In genomic region chr5:179679014-179679674, GRCh38 we compare ENCODE assay signal across 8 cellular contexts. TPM values are rescaled to one million over a fixed set of nuclear protein-coding genes. Genes with fewer than 3 reads are reported as not detected.
DNase-seq lines count a peak whose midpoint lies in the region; ATAC-seq and TF ChIP-seq lines count a peak whose summit lies in the region.

No MANE protein-coding gene starts in this region.

- peak overlapping the region; percentile 74 for H3K4me3 ChIP-seq in fibroblast of villous mesenchyme (ENCODE audit: low read depth, low read length)

- intact Hi-C loops in activated T-helper 2 cell treated with anti-CD3 and anti-CD28 coated beads, Interferon-gamma antibody, Interleukin-2, Interleukin-4, amounts not matched to agents 10 μg/mL and 5 μg/mL and 100 μg/mL, durations not matched to agents 14 hours and 24 hours and 36 hours (cut with micrococcal nuclease) = loop anchor here (10.0 kb wide), 1 partner anchor 226 kb away; the partner anchor contains the start of gene TBC1D9B

- H3K36me3 Mint-ChIP-seq in activated T-helper 2 cell treated with anti-CD3 and anti-CD28 coated beads, Interferon-gamma antibody, Interleukin-2, Interleukin-4, amounts not matched to agents 10 μg/mL and 5 μg/mL and 100 μg/mL, durations not matched to agents 14 hours and 24 hours and 36 hours (ENCODE audit: low read depth) = peaks cover 45% of the 10 kb centered on the region
- peaks cover 11% of the 10 kb centered on the region for H3K36me3 Mint-ChIP-seq in neural crest cell (ENCODE audit: low read depth)

- peak; percentile 38 for ATAC-seq in HG02759 (IDR thresholded peaks at IDR 0.05; ENCODE audit: unreplicated experiment)

- H3K4me1 Mint-ChIP-seq in activated T-helper 2 cell treated with anti-CD3 and anti-CD28 coated beads, Interferon-gamma antibody, Interleukin-2, Interleukin-4, amounts not matched to agents 10 μg/mL and 5 μg/mL and 100 μg/mL, durations not matched to agents 14 hours and 24 hours and 36 hours (ENCODE audit: low read depth) = peaks cover 27% of the 10 kb centered on the region
- peaks cover 28% of the 10 kb centered on the region for H3K4me1 Mint-ChIP-seq in neural crest cell

- H3K4me3 Mint-ChIP-seq in activated T-helper 2 cell treated with anti-CD3 and anti-CD28 coated beads, Interferon-gamma antibody, Interleukin-2, Interleukin-4, amounts not matched to agents 10 μg/mL and 5 μg/mL and 100 μg/mL, durations not matched to agents 14 hours and 24 hours and 36 hours (ENCODE audit: low read depth) = peak overlapping the region; percentile 96
- peak overlapping the region; percentile 98 for H3K4me3 Mint-ChIP-seq in neural crest cell

- H3K9me3 Mint-ChIP-seq in activated T-helper 2 cell treated with anti-CD3 and anti-CD28 coated beads, Interferon-gamma antibody, Interleukin-2, Interleukin-4, amounts not matched to agents 10 μg/mL and 5 μg/mL and 100 μg/mL, durations not matched to agents 14 hours and 24 hours and 36 hours = no peaks in the 10 kb centered on the region
- peaks cover 7% of the 10 kb centered on the region for H3K9me3 Mint-ChIP-seq in neural crest cell

- no peaks in the 10 kb centered on the region for H3K27me3 Mint-ChIP-seq in activated T-helper 2 cell treated with anti-CD3 and anti-CD28 coated beads, Interferon-gamma antibody, Interleukin-2, Interleukin-4, amounts not matched to agents 10 μg/mL and 5 μg/mL and 100 μg/mL, durations not matched to agents 14 hours and 24 hours and 36 hours (ENCODE audit: low read depth)
- no peaks in the 10 kb centered on the region for H3K27me3 Mint-ChIP-seq in neural crest cell (ENCODE audit: low read depth)

- peak overlapping the region; percentile 92 for H3K27ac ChIP-seq in substantia nigra (ENCODE audit: low read depth, low read length, poor library complexity, severe bottlenecking)

- H3K27ac Mint-ChIP-seq in activated T-helper 2 cell treated with anti-CD3 and anti-CD28 coated beads, Interferon-gamma antibody, Interleukin-2, Interleukin-4, amounts not matched to agents 10 μg/mL and 5 μg/mL and 100 μg/mL, durations not matched to agents 14 hours and 24 hours and 36 hours = peak overlapping the region; percentile 96
- peak overlapping the region; percentile 92 for H3K27ac Mint-ChIP-seq in neural crest cell (ENCODE audit: unreplicated experiment)

- DNase-seq in GF-D8 (lab: John Stamatoyannopoulos, UW) (peak; percentile 78), NCI-H69 (lab: John Stamatoyannopoulos, UW) (peak; percentile 49), fibroblast of villous mesenchyme (ENCODE audit: low read depth) (peak; percentile 72), neural crest cell (ENCODE audit: low read depth, low spot score) (peak; percentile 58), substantia nigra (lab: John Stamatoyannopoulos, UW) (peak in 43 of 49 donors; percentile 11 to 88 (median 52)), HCEC 1CT (no peak)
- peak; percentile 61 for DNase-seq in activated T-helper 2 cell treated with anti-CD3 and anti-CD28 coated beads, Interferon-gamma antibody, Interleukin-2, Interleukin-4, amounts not matched to agents 10 μg/mL and 5 μg/mL and 100 μg/mL, durations not matched to agents 14 hours and 24 hours and 36 hours (ENCODE audit: low spot score)

- TF ChIP-seq CTCF in fibroblast of villous mesenchyme (IDR thresholded peaks at IDR 0.05; ENCODE audit: insufficient read depth, low read depth, low read length) = peak; percentile 46
- TF ChIP-seq CTCF in neural crest cell (conservative IDR thresholded peaks at IDR 0.05) = peak; percentile 42

RNA-seq across cellular contexts. Expression of gene CBY3, which starts 1.7 kb away (rescaled TPM):
- 0.39 and 0.51 TPM in 2 replicates for total RNA-seq in activated T-helper 2 cell treated with anti-CD3 and anti-CD28 coated beads, Interferon-gamma antibody, Interleukin-2, Interleukin-4, amounts not matched to agents 10 μg/mL and 5 μg/mL and 100 μg/mL, durations not matched to agents 14 hours and 24 hours and 36 hours
- 0.32 TPM in 1 of 2 replicates, not detected in the other for total RNA-seq in fibroblast of villous mesenchyme
- total RNA-seq in neural crest cell = not detected in 2 replicates

RNA-seq across cellular contexts. Expression of gene CANX, which starts 19.6 kb away (rescaled TPM):
- total RNA-seq in activated T-helper 2 cell treated with anti-CD3 and anti-CD28 coated beads, Interferon-gamma antibody, Interleukin-2, Interleukin-4, amounts not matched to agents 10 μg/mL and 5 μg/mL and 100 μg/mL, durations not matched to agents 14 hours and 24 hours and 36 hours = 603 and 609 TPM in 2 replicates
- total RNA-seq in fibroblast of villous mesenchyme (628 and 886 TPM in 2 replicates), neural crest cell (652 and 682 TPM in 2 replicates)

RNA-seq across cellular contexts. Expression of gene MAML1, which starts 53.5 kb away (rescaled TPM):
- total RNA-seq in activated T-helper 2 cell treated with anti-CD3 and anti-CD28 coated beads, Interferon-gamma antibody, Interleukin-2, Interleukin-4, amounts not matched to agents 10 μg/mL and 5 μg/mL and 100 μg/mL, durations not matched to agents 14 hours and 24 hours and 36 hours = 38.1 and 38.3 TPM in 2 replicates
- 12.1 and 13.9 TPM in 2 replicates for total RNA-seq in fibroblast of villous mesenchyme
- total RNA-seq in neural crest cell = 57.6 and 59.1 TPM in 2 replicates

RNA-seq across cellular contexts. Expression of gene HNRNPH1, which starts 55.7 kb away (rescaled TPM):
- total RNA-seq in activated T-helper 2 cell treated with anti-CD3 and anti-CD28 coated beads, Interferon-gamma antibody, Interleukin-2, Interleukin-4, amounts not matched to agents 10 μg/mL and 5 μg/mL and 100 μg/mL, durations not matched to agents 14 hours and 24 hours and 36 hours = 1,015 and 1,039 TPM in 2 replicates
- total RNA-seq in fibroblast of villous mesenchyme (474 and 562 TPM in 2 replicates), neural crest cell (1,155 and 1,166 TPM in 2 replicates)
